ENCODE assay signal across 8 cellular contexts in genomic region chr1:27527223-27527856, GRCh38. TPM values are rescaled to one million over a fixed set of nuclear protein-coding genes. Genes with fewer than 3 reads are reported as not detected.
DNase-seq lines count a peak whose midpoint lies in the region; ATAC-seq lines count a peak whose summit lies in the region.

No MANE protein-coding gene starts in this region.

- peaks cover 4 to 9% of the 10 kb centered on the region in 2 donors for H3K36me3 Mint-ChIP-seq in activated naive CD4-positive, alpha-beta T cell treated with anti-CD3 and anti-CD28 coated beads, Interleukin-2, amount 50 U/mL, for 72 hours
- H3K36me3 Mint-ChIP-seq in activated naive CD8-positive, alpha-beta T cell = no peaks in the 10 kb centered on the region

- no CpG with 5 or more reads among the region's 21 CpGs for WGBS in iPS DF 6.9 (ENCODE audit: insufficient coverage, insufficient read length)

- H3K4me1 Mint-ChIP-seq in activated naive CD8-positive, alpha-beta T cell (ENCODE audit: low read depth) = peaks cover 62% of the 10 kb centered on the region

- H3K36me3 ChIP-seq in iPS DF 6.9 (ENCODE audit: control insufficient read depth, insufficient read depth, low read length) (no peaks in the 10 kb centered on the region), skeletal muscle tissue (ENCODE audit: control insufficient read depth in 3 of 3, insufficient read depth in 3 of 3, low read length in 3 of 3) (no peaks in the 10 kb centered on the region)

- H3K27me3 ChIP-seq in iPS DF 6.9 (ENCODE audit: control insufficient read depth, insufficient read depth, low read length) (no peaks in the 10 kb centered on the region), skeletal muscle tissue (ENCODE audit: control insufficient read depth in 3 of 3, insufficient read depth in 3 of 3, low read length in 3 of 3) (no peaks in the 10 kb centered on the region)

- no peaks in the 10 kb centered on the region for H3K27me3 Mint-ChIP-seq in activated naive CD8-positive, alpha-beta T cell

- H3K4me3 ChIP-seq in iPS DF 6.9 (ENCODE audit: low read length) = peak overlapping the region; percentile 47; the same call in 1 of the 2 replicates
- peak overlapping the region; percentile 55 to 83 (median 77) for H3K4me3 ChIP-seq in skeletal muscle tissue (ENCODE audit: low read length in 3 of 3)

- ATAC-seq in activated naive CD4-positive, alpha-beta T cell treated with anti-CD3 and anti-CD28 coated beads, Interleukin-2, amount 50 U/mL, for 72 hours = no peak
- ATAC-seq in GM21390 (IDR thresholded peaks at IDR 0.05; ENCODE audit: unreplicated experiment) = no peak

- H3K4me1 ChIP-seq in iPS DF 6.9 (ENCODE audit: control insufficient read depth, insufficient read depth, low read length) (peaks cover 27% of the 10 kb centered on the region), skeletal muscle tissue (ENCODE audit: control insufficient read depth in 3 of 3, insufficient read depth in 3 of 3, low read length in 3 of 3) (peaks cover 70 to 77% (median 72%) of the 10 kb centered on the region in 3 donors)

- no peak overlapping the region for H3K27ac Mint-ChIP-seq in activated naive CD4-positive, alpha-beta T cell treated with anti-CD3 and anti-CD28 coated beads, Interleukin-2, amount 50 U/mL, for 72 hours
- no peak overlapping the region for H3K27ac Mint-ChIP-seq in activated naive CD8-positive, alpha-beta T cell

- no peak overlapping the region for H3K27ac ChIP-seq in iPS DF 6.9 (ENCODE audit: low read length)
- peak overlapping the region; percentile 93 for H3K27ac ChIP-seq in skeletal muscle tissue (ENCODE audit: low read depth, low read length)

- DNase-seq in activated naive CD4-positive, alpha-beta T cell treated with Interleukin-2 at 50 U/mL for 16 hours = peak; percentile 18
- DNase-seq in activated naive CD4-positive, alpha-beta T cell treated with anti-CD3 and anti-CD28 coated beads, Interleukin-2, amount 50 U/mL, for 72 hours (ENCODE audit: low spot score in 2 of 2) = no peak
- DNase-seq in NCI-H526 (lab: John Stamatoyannopoulos, UW) (peak; percentile 90 to 93), iPS DF 6.9 (ENCODE audit: low read depth, low spot score) (peak; percentile 70), OCI-M1 (lab: John Stamatoyannopoulos, UW) (no peak)

- H3K9ac ChIP-seq in skeletal muscle tissue (ENCODE audit: low read depth in 1 of 3, low read length in 3 of 3) = peak overlapping the region; percentile 87 to 93 (median 90)

- H3K9me3 Mint-ChIP-seq in activated naive CD4-positive, alpha-beta T cell treated with anti-CD3 and anti-CD28 coated beads, Interleukin-2, amount 50 U/mL, for 72 hours = no peaks in the 10 kb centered on the region
- H3K9me3 Mint-ChIP-seq in activated naive CD8-positive, alpha-beta T cell (ENCODE audit: low read depth) = no peaks in the 10 kb centered on the region

- H3K9me3 ChIP-seq in iPS DF 6.9 (ENCODE audit: control insufficient read depth, insufficient read depth, low read length) (no peaks in the 10 kb centered on the region), skeletal muscle tissue (ENCODE audit: control insufficient read depth in 3 of 3, low read length in 3 of 3) (no peaks in the 10 kb centered on the region)

- H3K4me3 Mint-ChIP-seq in activated naive CD8-positive, alpha-beta T cell = peak overlapping the region; percentile 40

RNA-seq across cellular contexts. Expression of gene WASF2, which starts 37.4 kb away (rescaled TPM):
- 100 to 1,000 TPM in 1 of 2 donors, 10 to 100 TPM in 1; 97.8 to 116 TPM for total RNA-seq in activated naive CD4-positive, alpha-beta T cell treated with anti-CD3 and anti-CD28 coated beads, Interleukin-2, amount 50 U/mL, for 72 hours
- total RNA-seq in skeletal muscle tissue = 25.6 TPM

Comparison
In these comparisons a context has a peak if more than half of its experiments do, and no peak if none do; other contexts are left out.
1. DNase-seq: peak in activated naive CD4-positive, alpha-beta T cell treated with Interleukin-2 at 50 U/mL for 16 hours (single experiment), NCI-H526 (2 of 2) and iPS DF 6.9 (single experiment); none in activated naive CD4-positive, alpha-beta T cell treated with anti-CD3 and anti-CD28 coated beads, Interleukin-2, amount 50 U/mL, for 72 hours (0 of 2) and OCI-M1 (single experiment).